In the genomic region with DNA sequence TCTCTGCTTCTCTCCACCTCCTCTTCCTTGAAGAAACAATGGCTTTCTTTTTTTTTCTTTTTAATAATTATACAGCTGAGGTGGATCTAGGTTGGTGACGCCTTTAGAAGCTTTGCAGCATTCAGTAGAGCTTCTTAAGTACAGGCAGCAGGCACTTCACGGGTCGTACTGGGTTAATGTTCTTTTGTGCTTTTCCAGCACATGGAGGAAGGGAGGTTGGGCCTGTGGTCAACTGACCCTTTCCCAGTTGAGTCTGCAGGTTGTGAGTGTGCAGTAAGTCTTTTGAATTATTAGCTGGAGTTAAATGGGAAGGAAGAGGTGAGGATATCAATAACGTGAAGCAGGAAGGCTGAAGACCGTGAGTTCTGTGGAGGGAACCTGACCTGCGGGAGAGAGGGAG, we compare ENCODE assay signal across 1 cellular context.
TF ChIP-seq lines count a peak whose summit lies in the region.

No MANE protein-coding gene starts in this region.

TF ChIP-seq in GM23338, 12 proteins besides CTCF, POLR2A, EP300 and RAD21:
- TF ChIP-seq, protein P1, sequence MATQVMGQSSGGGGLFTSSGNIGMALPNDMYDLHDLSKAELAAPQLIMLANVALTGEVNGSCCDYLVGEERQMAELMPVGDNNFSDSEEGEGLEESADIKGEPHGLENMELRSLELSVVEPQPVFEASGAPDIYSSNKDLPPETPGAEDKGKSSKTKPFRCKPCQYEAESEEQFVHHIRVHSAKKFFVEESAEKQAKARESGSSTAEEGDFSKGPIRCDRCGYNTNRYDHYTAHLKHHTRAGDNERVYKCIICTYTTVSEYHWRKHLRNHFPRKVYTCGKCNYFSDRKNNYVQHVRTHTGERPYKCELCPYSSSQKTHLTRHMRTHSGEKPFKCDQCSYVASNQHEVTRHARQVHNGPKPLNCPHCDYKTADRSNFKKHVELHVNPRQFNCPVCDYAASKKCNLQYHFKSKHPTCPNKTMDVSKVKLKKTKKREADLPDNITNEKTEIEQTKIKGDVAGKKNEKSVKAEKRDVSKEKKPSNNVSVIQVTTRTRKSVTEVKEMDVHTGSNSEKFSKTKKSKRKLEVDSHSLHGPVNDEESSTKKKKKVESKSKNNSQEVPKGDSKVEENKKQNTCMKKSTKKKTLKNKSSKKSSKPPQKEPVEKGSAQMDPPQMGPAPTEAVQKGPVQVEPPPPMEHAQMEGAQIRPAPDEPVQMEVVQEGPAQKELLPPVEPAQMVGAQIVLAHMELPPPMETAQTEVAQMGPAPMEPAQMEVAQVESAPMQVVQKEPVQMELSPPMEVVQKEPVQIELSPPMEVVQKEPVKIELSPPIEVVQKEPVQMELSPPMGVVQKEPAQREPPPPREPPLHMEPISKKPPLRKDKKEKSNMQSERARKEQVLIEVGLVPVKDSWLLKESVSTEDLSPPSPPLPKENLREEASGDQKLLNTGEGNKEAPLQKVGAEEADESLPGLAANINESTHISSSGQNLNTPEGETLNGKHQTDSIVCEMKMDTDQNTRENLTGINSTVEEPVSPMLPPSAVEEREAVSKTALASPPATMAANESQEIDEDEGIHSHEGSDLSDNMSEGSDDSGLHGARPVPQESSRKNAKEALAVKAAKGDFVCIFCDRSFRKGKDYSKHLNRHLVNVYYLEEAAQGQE (IDR thresholded peaks at IDR 0.05; ENCODE audit: unreplicated experiment): no peak
- TF ChIP-seq, protein P2, sequence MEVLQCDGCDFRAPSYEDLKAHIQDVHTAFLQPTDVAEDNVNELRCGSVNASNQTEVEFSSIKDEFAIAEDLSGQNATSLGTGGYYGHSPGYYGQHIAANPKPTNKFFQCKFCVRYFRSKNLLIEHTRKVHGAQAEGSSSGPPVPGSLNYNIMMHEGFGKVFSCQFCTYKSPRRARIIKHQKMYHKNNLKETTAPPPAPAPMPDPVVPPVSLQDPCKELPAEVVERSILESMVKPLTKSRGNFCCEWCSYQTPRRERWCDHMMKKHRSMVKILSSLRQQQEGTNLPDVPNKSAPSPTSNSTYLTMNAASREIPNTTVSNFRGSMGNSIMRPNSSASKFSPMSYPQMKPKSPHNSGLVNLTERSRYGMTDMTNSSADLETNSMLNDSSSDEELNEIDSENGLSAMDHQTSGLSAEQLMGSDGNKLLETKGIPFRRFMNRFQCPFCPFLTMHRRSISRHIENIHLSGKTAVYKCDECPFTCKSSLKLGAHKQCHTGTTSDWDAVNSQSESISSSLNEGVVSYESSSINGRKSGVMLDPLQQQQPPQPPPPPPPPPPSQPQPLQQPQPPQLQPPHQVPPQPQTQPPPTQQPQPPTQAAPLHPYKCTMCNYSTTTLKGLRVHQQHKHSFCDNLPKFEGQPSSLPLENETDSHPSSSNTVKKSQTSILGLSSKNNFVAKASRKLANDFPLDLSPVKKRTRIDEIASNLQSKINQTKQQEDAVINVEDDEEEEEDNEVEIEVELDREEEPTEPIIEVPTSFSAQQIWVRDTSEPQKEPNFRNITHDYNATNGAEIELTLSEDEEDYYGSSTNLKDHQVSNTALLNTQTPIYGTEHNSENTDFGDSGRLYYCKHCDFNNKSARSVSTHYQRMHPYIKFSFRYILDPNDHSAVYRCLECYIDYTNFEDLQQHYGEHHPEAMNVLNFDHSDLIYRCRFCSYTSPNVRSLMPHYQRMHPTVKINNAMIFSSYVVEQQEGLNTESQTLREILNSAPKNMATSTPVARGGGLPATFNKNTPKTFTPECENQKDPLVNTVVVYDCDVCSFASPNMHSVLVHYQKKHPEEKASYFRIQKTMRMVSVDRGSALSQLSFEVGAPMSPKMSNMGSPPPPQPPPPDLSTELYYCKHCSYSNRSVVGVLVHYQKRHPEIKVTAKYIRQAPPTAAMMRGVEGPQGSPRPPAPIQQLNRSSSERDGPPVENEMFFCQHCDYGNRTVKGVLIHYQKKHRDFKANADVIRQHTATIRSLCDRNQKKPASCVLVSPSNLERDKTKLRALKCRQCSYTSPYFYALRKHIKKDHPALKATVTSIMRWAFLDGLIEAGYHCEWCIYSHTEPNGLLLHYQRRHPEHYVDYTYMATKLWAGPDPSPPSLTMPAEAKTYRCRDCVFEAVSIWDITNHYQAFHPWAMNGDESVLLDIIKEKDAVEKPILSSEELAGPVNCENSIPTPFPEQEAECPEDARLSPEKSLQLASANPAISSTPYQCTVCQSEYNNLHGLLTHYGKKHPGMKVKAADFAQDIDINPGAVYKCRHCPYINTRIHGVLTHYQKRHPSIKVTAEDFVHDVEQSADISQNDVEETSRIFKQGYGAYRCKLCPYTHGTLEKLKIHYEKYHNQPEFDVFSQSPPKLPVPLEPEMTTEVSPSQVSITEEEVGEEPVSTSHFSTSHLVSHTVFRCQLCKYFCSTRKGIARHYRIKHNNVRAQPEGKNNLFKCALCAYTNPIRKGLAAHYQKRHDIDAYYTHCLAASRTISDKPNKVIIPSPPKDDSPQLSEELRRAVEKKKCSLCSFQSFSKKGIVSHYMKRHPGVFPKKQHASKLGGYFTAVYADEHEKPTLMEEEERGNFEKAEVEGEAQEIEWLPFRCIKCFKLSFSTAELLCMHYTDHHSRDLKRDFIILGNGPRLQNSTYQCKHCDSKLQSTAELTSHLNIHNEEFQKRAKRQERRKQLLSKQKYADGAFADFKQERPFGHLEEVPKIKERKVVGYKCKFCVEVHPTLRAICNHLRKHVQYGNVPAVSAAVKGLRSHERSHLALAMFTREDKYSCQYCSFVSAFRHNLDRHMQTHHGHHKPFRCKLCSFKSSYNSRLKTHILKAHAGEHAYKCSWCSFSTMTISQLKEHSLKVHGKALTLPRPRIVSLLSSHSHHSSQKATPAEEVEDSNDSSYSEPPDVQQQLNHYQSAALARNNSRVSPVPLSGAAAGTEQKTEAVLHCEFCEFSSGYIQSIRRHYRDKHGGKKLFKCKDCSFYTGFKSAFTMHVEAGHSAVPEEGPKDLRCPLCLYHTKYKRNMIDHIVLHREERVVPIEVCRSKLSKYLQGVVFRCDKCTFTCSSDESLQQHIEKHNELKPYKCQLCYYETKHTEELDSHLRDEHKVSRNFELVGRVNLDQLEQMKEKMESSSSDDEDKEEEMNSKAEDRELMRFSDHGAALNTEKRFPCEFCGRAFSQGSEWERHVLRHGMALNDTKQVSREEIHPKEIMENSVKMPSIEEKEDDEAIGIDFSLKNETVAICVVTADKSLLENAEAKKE (CRISPR knock-in tag; IDR thresholded peaks at IDR 0.05): no peak
- TF ChIP-seq NANOG (IDR thresholded peaks at IDR 0.05; ENCODE audit: borderline replicate concordance) (no peak), STAT1 (IDR thresholded peaks at IDR 0.05; ENCODE audit: unreplicated experiment) (no peak), JUNB (IDR thresholded peaks at IDR 0.05; ENCODE audit: unreplicated experiment) (no peak), EZH2 (IDR thresholded peaks at IDR 0.05; ENCODE audit: low read depth, unreplicated experiment) (no peak), POLR2AphosphoS5 (IDR thresholded peaks at IDR 0.05; ENCODE audit: low read depth) (no peak), ZNF114 (CRISPR knock-in tag; IDR thresholded peaks at IDR 0.05) (no peak), EZH2phosphoT487 (IDR thresholded peaks at IDR 0.05; ENCODE audit: unreplicated experiment) (no peak)
